ENCODE assay signal across 16 cellular contexts in the genomic region with DNA sequence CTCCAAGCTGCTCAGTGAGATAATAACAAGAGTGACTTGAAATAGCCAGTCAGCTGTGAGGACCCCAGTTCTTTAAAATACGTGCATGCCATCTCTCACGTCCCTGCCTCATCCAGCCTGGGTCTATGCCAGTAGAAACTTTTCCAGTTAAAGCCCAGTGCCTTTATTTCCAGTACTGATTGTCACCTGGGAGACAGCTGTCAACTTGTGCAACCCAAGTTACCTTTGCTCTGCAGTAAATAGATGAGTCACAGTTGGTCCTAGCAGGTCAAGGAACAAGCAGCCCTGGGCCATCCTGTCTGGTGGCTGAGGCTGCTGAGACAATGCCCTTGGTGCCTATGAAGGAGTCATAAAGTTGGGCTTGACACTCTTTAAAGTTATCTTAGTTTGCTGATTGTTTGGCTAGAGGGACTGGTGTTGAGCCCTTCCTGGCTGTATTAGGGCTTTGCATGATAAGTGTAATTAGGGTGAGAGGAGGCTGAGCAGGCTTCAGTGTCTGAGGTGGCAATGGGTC.
DNase-seq lines count a peak whose midpoint lies in the region; ATAC-seq and TF ChIP-seq lines count a peak whose summit lies in the region.
"Had no signal": no experiment of that assay in that cellular context is flagged by ENCODE, and none has a peak within 500 bp of the region (broad histone marks: within the 10 kb centered on the region; RNA-seq: fewer than 3 reads in every experiment).

No MANE protein-coding gene starts in this region.

- ATAC-seq in body of pancreas (peak; percentile 96), left cardiac atrium (peak; percentile 62 to 93), GM19328 (IDR thresholded peaks at IDR 0.05; ENCODE audit: unreplicated experiment) (no peak), GM19324 (IDR thresholded peaks at IDR 0.05; ENCODE audit: low FRiP score, unreplicated experiment) (no peak)

- H3K27ac ChIP-seq in body of pancreas, result peak overlapping the region in 3 of 4 donors; percentile 26 to 56 (median 27)
- H3K27ac ChIP-seq in prostate gland, result peak overlapping the region; percentile 1 to 40
- H3K27ac ChIP-seq: psoas muscle, testis had no signal

- TF ChIP-seq POLR2A in body of pancreas (IDR thresholded peaks at IDR 0.05), result no peak
- TF ChIP-seq POLR2A in prostate gland (IDR thresholded peaks at IDR 0.05), result no peak

- H3K36me3 ChIP-seq in body of pancreas (replicated peaks in 1 of 2; ENCODE audit: insufficient read depth in 1 of 2, low read depth in 2 of 2), result no peaks in the 10 kb centered on the region
- no peaks in the 10 kb centered on the region for H3K36me3 ChIP-seq in prostate gland
- H3K36me3 ChIP-seq: BE2C had no signal

- H3K4me1 ChIP-seq in body of pancreas (peaks cover 15% of the 10 kb centered on the region), prostate gland (replicated peaks) (no peaks in the 10 kb centered on the region)
- H3K4me1 ChIP-seq: BE2C had no signal

- no peak overlapping the region for H3K4me3 ChIP-seq in LNCaP clone FGC (ENCODE audit: low read depth, low read length)
- H3K4me3 ChIP-seq in body of pancreas, result no peak overlapping the region
- H3K4me3 ChIP-seq in prostate gland, result no peak overlapping the region
- H3K4me3 ChIP-seq: psoas muscle, testis had no signal

- peak; percentile 63 for DNase-seq in LNCaP clone FGC (ENCODE audit: low read depth)
- DNase-seq in body of pancreas, result peak; percentile 46 to 87 (median 67)
- DNase-seq in left cardiac atrium, result peak; percentile 52
- DNase-seq in prostate gland (ENCODE audit: low spot score), result peak; percentile 8
- no peak for DNase-seq in NK-92 (lab: John Stamatoyannopoulos, UW; ENCODE audit: unreplicated experiment)
- no peak for DNase-seq in activated T-cell treated with anti-CD3 and anti-CD28 coated beads, Interleukin-2, amount 50 U/mL, for 48 hours
- DNase-seq: activated gamma-delta T cell, BE2C, Kasumi-1, NCI-H1930, NCI-H748 treated with DMSO at 0.1 percent for 48 hours, psoas muscle, SHP77 treated with DMSO at 0.1 percent for 48 hours, testis had no signal

- TF ChIP-seq CTCF in LNCaP clone FGC (IDR thresholded peaks at IDR 0.05; ENCODE audit: control insufficient read depth, extremely low read depth, insufficient read depth) (no peak), body of pancreas (IDR thresholded peaks at IDR 0.05) (no peak), prostate gland (IDR thresholded peaks at IDR 0.05) (no peak)

- H3K9me3 ChIP-seq in body of pancreas (no peaks in the 10 kb centered on the region), prostate gland (no peaks in the 10 kb centered on the region)
- H3K9me3 ChIP-seq: BE2C, psoas muscle, testis had no signal

- WGBS in body of pancreas, 2 donors, result 27 to 46% methylated on average over 2 of the region's 2 CpGs
- WGBS in prostate gland, result 43% methylated on average over 2 of the region's 2 CpGs

- intact Hi-C loops in body of pancreas (cut with DNase I) (no loop called here), left cardiac atrium (cut with DNase I) (no loop called here), prostate gland (cut with DNase I) (no loop called here)

- H3K27me3 ChIP-seq in body of pancreas (no peaks in the 10 kb centered on the region), prostate gland (replicated peaks; ENCODE audit: insufficient read depth) (no peaks in the 10 kb centered on the region)
- H3K27me3 ChIP-seq: BE2C, testis had no signal

Comparison
In these comparisons a context has a peak if more than half of its experiments do, and no peak if none do; other contexts are left out.
1. DNase-seq: peak in LNCaP clone FGC (single experiment), body of pancreas (4 of 4), left cardiac atrium (single experiment) and prostate gland (single experiment); none in NK-92 (single experiment) and activated T-cell treated with anti-CD3 and anti-CD28 coated beads, Interleukin-2, amount 50 U/mL, for 48 hours (0 of 2).
2. ATAC-seq: peak in body of pancreas (single experiment) and left cardiac atrium (2 of 2); none in GM19328 (single experiment) and GM19324 (single experiment).